8 cellular contexts compared by ENCODE assay signal in genomic region chr7:119270045-119270464, GRCh38.
DNase-seq lines count a peak whose midpoint lies in the region; ATAC-seq and TF ChIP-seq lines count a peak whose summit lies in the region.

No MANE protein-coding gene starts in this region.

- H3K27me3 Mint-ChIP-seq in CD14-positive monocyte (ENCODE audit: low read depth in 3 of 3): no peaks in the 10 kb centered on the region

- no peaks in the 10 kb centered on the region for H3K4me1 ChIP-seq in MM.1S (ENCODE audit: low read length)

- no peaks in the 10 kb centered on the region for H3F3A ChIP-seq in MM.1S (ENCODE audit: insufficient read depth, low read length)

- H3K79me2 ChIP-seq in MM.1S (ENCODE audit: low read length): no peaks in the 10 kb centered on the region

- no peak overlapping the region for H3K4me3 Mint-ChIP-seq in CD14-positive monocyte

- no peaks in the 10 kb centered on the region for H4K20me1 ChIP-seq in MM.1S (ENCODE audit: insufficient read depth, low read length)

- no peak overlapping the region for H3K9ac ChIP-seq in MM.1S (ENCODE audit: low read length)

- H3K36me3 Mint-ChIP-seq in CD14-positive monocyte: no peaks in the 10 kb centered on the region

- no peaks in the 10 kb centered on the region for H3K27me3 ChIP-seq in MM.1S (replicated peaks; ENCODE audit: insufficient read depth, low read length)

- ATAC-seq in GM18502 (IDR thresholded peaks at IDR 0.05; ENCODE audit: poor library complexity, unreplicated experiment) (peak; percentile 96), HG02642 (IDR thresholded peaks at IDR 0.05; ENCODE audit: poor library complexity, unreplicated experiment) (peak; percentile 98)

- peak overlapping the region; percentile 7 for H2AFZ ChIP-seq in MM.1S (ENCODE audit: low read length)

- H3K9me2 ChIP-seq in MM.1S (replicated peaks; ENCODE audit: insufficient read depth, low read length): no peaks in the 10 kb centered on the region

- no peak overlapping the region for H3K4me3 ChIP-seq in MM.1S (ENCODE audit: low read length)

- peak; percentile 80 for TF ChIP-seq CTCF in CD14-positive monocyte (IDR thresholded peaks at IDR 0.05)
- TF ChIP-seq CTCF in MM.1S (IDR thresholded peaks at IDR 0.05; ENCODE audit: low read length): peak; percentile 99

- H3K9me3 Mint-ChIP-seq in CD14-positive monocyte: no peaks in the 10 kb centered on the region

- no peak overlapping the region for H3K27ac ChIP-seq in MM.1S (ENCODE audit: low read length)

- intact Hi-C loops in CD14-positive monocyte (cut with micrococcal nuclease): no loop called here

- H3K36me3 ChIP-seq in MM.1S (replicated peaks; ENCODE audit: insufficient read depth, low read length): no peaks in the 10 kb centered on the region

- no peaks in the 10 kb centered on the region for H3K4me1 Mint-ChIP-seq in CD14-positive monocyte

- DNase-seq in CD14-positive monocyte (ENCODE audit: low spot score) (no peak), MM.1S (peak; percentile 84), RPMI7951 (ENCODE audit: low read depth) (peak; percentile 73), dermis microvascular lymphatic vessel endothelial cell (ENCODE audit: low read depth in 2 of 2) (peak; percentile 33 to 63), midbrain (lab: John Stamatoyannopoulos, UW) (peak; percentile 48), 8988T (no peak)

- H3K4me2 ChIP-seq in MM.1S (ENCODE audit: low read depth, low read length): no peak overlapping the region

- H3K27ac Mint-ChIP-seq in CD14-positive monocyte: no peak overlapping the region

- H3K9me3 ChIP-seq in MM.1S (replicated peaks; ENCODE audit: insufficient read depth, low read length): no peaks in the 10 kb centered on the region

Comparison
In these comparisons a context has a peak if more than half of its experiments do, and no peak if none do; other contexts are left out.
1. DNase-seq: peak in MM.1S (single experiment), RPMI7951 (single experiment), dermis microvascular lymphatic vessel endothelial cell (2 of 2) and midbrain (single experiment); none in CD14-positive monocyte (single experiment) and 8988T (single experiment).